Comparison of ENCODE assay signal across 8 cellular contexts in the genomic region with DNA sequence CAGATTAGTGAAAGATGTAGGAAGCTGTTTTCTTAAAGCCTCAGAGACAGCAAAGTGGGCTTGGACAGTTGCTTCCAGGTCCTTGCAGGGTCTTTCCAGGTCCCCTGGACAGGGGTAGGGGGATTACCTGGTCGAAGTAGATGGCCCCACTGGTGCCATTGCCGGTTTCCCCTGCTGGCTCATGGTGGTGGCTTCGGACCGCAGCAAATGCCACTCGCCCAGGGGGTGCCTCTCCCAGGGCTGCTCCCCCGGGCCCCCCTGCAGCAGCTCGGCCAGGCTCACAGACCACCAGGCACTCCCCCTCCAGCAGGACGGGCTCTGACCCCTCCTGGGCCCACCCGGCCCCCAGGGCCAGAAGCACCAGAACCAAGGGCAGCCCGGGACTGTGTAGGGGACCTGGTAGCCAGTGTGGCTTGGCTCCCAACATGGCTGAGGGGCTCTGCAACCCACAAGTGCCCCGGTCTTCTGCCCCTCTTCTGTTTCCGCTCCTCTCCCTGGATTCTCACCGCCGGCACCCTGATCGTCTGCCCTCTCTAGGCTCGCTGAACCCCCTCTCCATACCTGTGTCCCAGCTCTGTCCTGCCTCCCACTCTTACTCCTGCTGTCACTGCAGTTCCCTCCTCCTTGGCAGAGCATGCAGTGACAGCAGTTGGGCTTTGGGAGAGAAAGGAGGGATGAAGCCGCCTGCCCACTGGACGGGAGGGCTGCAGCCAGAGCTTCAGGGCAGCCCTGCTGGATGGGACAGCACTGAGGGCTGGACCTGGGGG. TPM values are rescaled to one million over a fixed set of nuclear protein-coding genes. Genes with fewer than 3 reads are reported as not detected.
A peak's percentile ranks its signal among the peaks of the same experiment; 100 is the strongest.
DNase-seq lines count a peak whose midpoint lies in the region; ATAC-seq, FAIRE-seq and TF ChIP-seq lines count a peak whose summit lies in the region.

No MANE protein-coding gene starts in this region.

- H3K4me1 ChIP-seq in cardiac muscle cell (ENCODE audit: low read depth) (peaks cover 9% of the 10 kb centered on the region), astrocyte (ENCODE audit: insufficient read depth, low read length) (peaks cover 31% of the 10 kb centered on the region), mesenchymal stem cell (ENCODE audit: control insufficient read depth, insufficient read depth, low read depth, low read length) (peaks cover 26% of the 10 kb centered on the region)

- FAIRE-seq in astrocyte (lab: Jason Lieb, UNC), result no peak

- H3K9ac ChIP-seq in astrocyte (ENCODE audit: low read length), result peak overlapping the region; percentile 96
- peak overlapping the region; percentile 99 for H3K9ac ChIP-seq in mesenchymal stem cell (ENCODE audit: low read length)

- H3K4me1 Mint-ChIP-seq in astrocyte (ENCODE audit: low read depth, unreplicated experiment), result peaks cover 28% of the 10 kb centered on the region
- peaks cover 21% of the 10 kb centered on the region for H3K4me1 Mint-ChIP-seq in type B pancreatic cell (ENCODE audit: unreplicated experiment)

- H3K4me3 Mint-ChIP-seq in astrocyte (ENCODE audit: unreplicated experiment) (peak overlapping the region; percentile 78), type B pancreatic cell (peak overlapping the region; percentile 89)

- peak overlapping the region; percentile 69 for H4K8ac ChIP-seq in mesenchymal stem cell (ENCODE audit: low read length)

- H3K79me2 ChIP-seq in astrocyte (ENCODE audit: insufficient read depth, low read length), result peaks cover 31% of the 10 kb centered on the region

- H3K23ac ChIP-seq in mesenchymal stem cell (ENCODE audit: low read length in 2 of 2), result peak overlapping the region in 1 of 2 experiments; percentile 41

- no peaks in the 10 kb centered on the region for H3K9me3 ChIP-seq in cardiac muscle cell (ENCODE audit: low read depth)
- H3K9me3 ChIP-seq in astrocyte (ENCODE audit: insufficient read depth, low read depth, low read length), result no peaks in the 10 kb centered on the region
- no peaks in the 10 kb centered on the region for H3K9me3 ChIP-seq in mesenchymal stem cell (ENCODE audit: control insufficient read depth, low read length)

- peak overlapping the region; percentile 87 to 94 for H2BK12ac ChIP-seq in mesenchymal stem cell (ENCODE audit: low read length in 2 of 2)

- H2BK15ac ChIP-seq in mesenchymal stem cell (ENCODE audit: low read depth, poor library complexity, severe bottlenecking), result peak overlapping the region; percentile 52

- H3K27me3 ChIP-seq in cardiac muscle cell (no peaks in the 10 kb centered on the region), astrocyte (ENCODE audit: insufficient read depth, low read length) (no peaks in the 10 kb centered on the region), mesenchymal stem cell (ENCODE audit: control insufficient read depth in 1 of 2, insufficient read depth in 1 of 2, low read length in 2 of 2) (no peaks in the 10 kb centered on the region)

- TF ChIP-seq CTCF in cardiac muscle cell (IDR thresholded peaks at IDR 0.05; ENCODE audit: low read depth, low read length), result no peak
- TF ChIP-seq CTCF in astrocyte (IDR thresholded peaks at IDR 0.05; ENCODE audit: insufficient read depth, low read depth, low read length), result no peak
- TF ChIP-seq CTCF in type B pancreatic cell (conservative IDR thresholded peaks at IDR 0.05), result no peak

- DNase-seq in cardiac muscle cell (ENCODE audit: low read depth in 1 of 2, low spot score in 1 of 2), result no peak
- no peak for DNase-seq in left ventricle myocardium superior
- DNase-seq in astrocyte (ENCODE audit: low read depth), result no peak
- DNase-seq in mesenchymal stem cell, result no peak
- peak; percentile 68 for DNase-seq in type B pancreatic cell (ENCODE audit: extremely low spot score, unreplicated experiment)
- DNase-seq in NCI-H510A treated with DMSO at 0.1 percent for 48 hours (lab: John Stamatoyannopoulos, UW), result no peak
- DNase-seq in SHP77 treated with DMSO at 0.1 percent for 48 hours (lab: John Stamatoyannopoulos, UW), result no peak

- H3K14ac ChIP-seq in mesenchymal stem cell (ENCODE audit: low read length in 2 of 2), result peak overlapping the region in 1 of 2 experiments; percentile 97

- H2BK5ac ChIP-seq in mesenchymal stem cell (ENCODE audit: low read depth, low read length, poor library complexity, severe bottlenecking), result no peak overlapping the region

- H2AK5ac ChIP-seq in mesenchymal stem cell (ENCODE audit: low read length, severe bottlenecking), result peak overlapping the region; percentile 73

- ATAC-seq in left ventricle myocardium superior, result no peak
- ATAC-seq in HG02588 (IDR thresholded peaks at IDR 0.05; ENCODE audit: unreplicated experiment), result no peak

- H3K18ac ChIP-seq in mesenchymal stem cell (ENCODE audit: low read depth in 1 of 2, low read length in 2 of 2), result peak overlapping the region; percentile 6 to 81

- WGBS in mesenchymal stem cell, result 94% methylated on average over 16 of the region's 18 CpGs

- peaks cover 14% of the 10 kb centered on the region for H3K36me3 ChIP-seq in cardiac muscle cell
- peaks cover 14% of the 10 kb centered on the region for H3K36me3 ChIP-seq in astrocyte (ENCODE audit: insufficient read depth, low read length)
- H3K36me3 ChIP-seq in mesenchymal stem cell (ENCODE audit: control insufficient read depth in 1 of 2, insufficient read depth in 2 of 2, low read depth in 1 of 2, low read length in 2 of 2), result peaks cover 12 to 25% of the 10 kb centered on the region in 2 experiments

- peaks cover 31% of the 10 kb centered on the region for H4K20me1 ChIP-seq in astrocyte (ENCODE audit: insufficient read depth, low read length)

- H2AFZ ChIP-seq in astrocyte (ENCODE audit: low read depth, low read length), result peak overlapping the region; percentile 90
- H2AFZ ChIP-seq in mesenchymal stem cell (ENCODE audit: low read depth, low read length), result peak overlapping the region; percentile 3

- H3K27me3 Mint-ChIP-seq in astrocyte (ENCODE audit: low read depth, unreplicated experiment) (peaks cover 2% of the 10 kb centered on the region), type B pancreatic cell (no peaks in the 10 kb centered on the region)

- H3K4me3 ChIP-seq in cardiac muscle cell, result no peak overlapping the region
- no peak overlapping the region for H3K4me3 ChIP-seq in astrocyte (ENCODE audit: insufficient read depth, low read depth, low read length)
- peak overlapping the region in 1 of 2 experiments; percentile 99 for H3K4me3 ChIP-seq in mesenchymal stem cell (ENCODE audit: insufficient read depth in 1 of 2, low read depth in 1 of 2, low read length in 2 of 2)

- peak overlapping the region; percentile 91 for H4K91ac ChIP-seq in mesenchymal stem cell (ENCODE audit: low read length)

- peak overlapping the region; percentile 93 for H3K27ac Mint-ChIP-seq in astrocyte (ENCODE audit: unreplicated experiment)
- H3K27ac Mint-ChIP-seq in type B pancreatic cell, result peak overlapping the region; percentile 94

- peak overlapping the region; percentile 96 for H3K4me2 ChIP-seq in astrocyte (ENCODE audit: low read length)
- H3K4me2 ChIP-seq in mesenchymal stem cell (ENCODE audit: low read length, poor library complexity, severe bottlenecking), result no peak overlapping the region

- H3K9me3 Mint-ChIP-seq in astrocyte (ENCODE audit: unreplicated experiment) (no peaks in the 10 kb centered on the region), type B pancreatic cell (no peaks in the 10 kb centered on the region)

- intact Hi-C loops in left ventricle myocardium superior (cut with micrococcal nuclease), result no loop called here

- H3K4ac ChIP-seq in mesenchymal stem cell (ENCODE audit: low read depth in 1 of 2, low read length in 2 of 2), result peak overlapping the region; percentile 27 to 97

- H3K27ac ChIP-seq in cardiac muscle cell (peak overlapping the region; percentile 93), astrocyte (ENCODE audit: low read depth, low read length) (no peak overlapping the region), mesenchymal stem cell (ENCODE audit: low read length, poor library complexity, severe bottlenecking) (no peak overlapping the region)

- peaks cover 9% of the 10 kb centered on the region for H3K79me1 ChIP-seq in mesenchymal stem cell (replicated peaks; ENCODE audit: low read length, poor library complexity, severe bottlenecking)

- peak overlapping the region; percentile 2 for H2BK120ac ChIP-seq in mesenchymal stem cell (ENCODE audit: low read depth, low read length)

- H3K36me3 Mint-ChIP-seq in astrocyte (ENCODE audit: low read depth, unreplicated experiment), result no peaks in the 10 kb centered on the region
- peaks cover 11% of the 10 kb centered on the region for H3K36me3 Mint-ChIP-seq in type B pancreatic cell

RNA-seq across cellular contexts. Expression of a gene that starts 0.7 kb away (rescaled TPM):
- 2.3 and 3.3 TPM in 2 replicates for total RNA-seq in cardiac muscle cell
- polyA plus RNA-seq in cardiac muscle cell, result 3.1 and 5.3 TPM in 2 replicates
- 2.3 TPM for total RNA-seq in left ventricle myocardium superior
- total RNA-seq in astrocyte, result 3.9 and 5.4 TPM in 2 replicates
- 3.3 TPM for polyA plus RNA-seq in mesenchymal stem cell (2013, experiment 1 of 2)
- polyA plus RNA-seq in mesenchymal stem cell (2013, experiment 2 of 2), result 3.6 TPM
- total RNA-seq in type B pancreatic cell (ENCODE audit: low replicate concordance), result 1.4 and 2.4 TPM in 2 replicates

RNA-seq across cellular contexts. Expression of a gene that starts 0.9 kb away (rescaled TPM):
- total RNA-seq in cardiac muscle cell, result 62.2 and 90.7 TPM in 2 replicates
- 34.7 and 35.7 TPM in 2 replicates for polyA plus RNA-seq in cardiac muscle cell
- total RNA-seq in left ventricle myocardium superior, result 25.1 TPM
- total RNA-seq in astrocyte, result 45.5 and 50.5 TPM in 2 replicates
- polyA plus RNA-seq in mesenchymal stem cell (2013, experiment 1 of 2), result 23.6 TPM
- 24.0 TPM for polyA plus RNA-seq in mesenchymal stem cell (2013, experiment 2 of 2)
- total RNA-seq in type B pancreatic cell (ENCODE audit: low replicate concordance), result 81.3 and 113 TPM in 2 replicates

RNA-seq across cellular contexts. Expression of a gene that starts 13.8 kb away (rescaled TPM):
- total RNA-seq in cardiac muscle cell (60.4 and 63.9 TPM in 2 replicates), left ventricle myocardium superior (86.8 TPM), astrocyte (27.6 and 28.1 TPM in 2 replicates), type B pancreatic cell (ENCODE audit: low replicate concordance) (54.1 and 62.1 TPM in 2 replicates)
- 163 TPM in 2 replicates for polyA plus RNA-seq in cardiac muscle cell
- polyA plus RNA-seq in mesenchymal stem cell (2013, experiment 1 of 2), result 29.6 TPM
- 28.8 TPM for polyA plus RNA-seq in mesenchymal stem cell (2013, experiment 2 of 2)

RNA-seq across cellular contexts. Expression of a gene that starts 30.0 kb away (rescaled TPM):
- total RNA-seq in cardiac muscle cell (37.2 and 56.2 TPM in 2 replicates), left ventricle myocardium superior (7.3 TPM), astrocyte (25.4 and 32.0 TPM in 2 replicates), type B pancreatic cell (ENCODE audit: low replicate concordance) (79.2 and 129 TPM in 2 replicates)
- polyA plus RNA-seq in cardiac muscle cell, result 21.3 and 30.7 TPM in 2 replicates
- polyA plus RNA-seq in mesenchymal stem cell (2013, experiment 1 of 2), result 13.6 TPM
- polyA plus RNA-seq in mesenchymal stem cell (2013, experiment 2 of 2), result 12.7 TPM
